In genomic region chr1:173572465-173572864, GRCh38 we compare ENCODE assay signal across 33 cellular contexts. TPM values are rescaled to one million over a fixed set of nuclear protein-coding genes. Genes with fewer than 3 reads are reported as not detected.
"Had no signal": no experiment of that assay in that cellular context is flagged by ENCODE, and none has a peak within 500 bp of the region (broad histone marks: within the 10 kb centered on the region; RNA-seq: fewer than 3 reads in every experiment).

No MANE protein-coding gene starts in this region.

- H3K36me3 ChIP-seq: ascending aorta, cardiac muscle cell, WERI-Rb-1 had no signal

- FAIRE-seq: bronchial epithelial cell had no signal

- ATAC-seq: activated CD4-positive, alpha-beta T cell treated with anti-CD3 and anti-CD28 coated beads for 36 hours; activated CD4-positive, CD25-positive, alpha-beta regulatory T cell treated with anti-CD3 and anti-CD28 coated beads, Interleukin-2, amount 50 U/mL, for 24 hours; activated CD8-positive, alpha-beta memory T cell treated with anti-CD3 and anti-CD28 coated beads, Interleukin-2, amount 10 ng/mL, durations not matched to agents 7 days and 5 days; activated CD8-positive, alpha-beta T cell treated with anti-CD3 and anti-CD28 coated beads, Interleukin-2, amount 10 ng/mL, durations not matched to agents 7 days and 5 days; activated naive CD8-positive, alpha-beta T cell treated with anti-CD3 and anti-CD28 coated beads, Interleukin-2, amount 50 U/mL, for 24 hours; WTC11 had no signal

- H3K4me3 ChIP-seq: ascending aorta, cardiac muscle cell had no signal

- H3K27ac ChIP-seq: ascending aorta, cardiac muscle cell, WERI-Rb-1 had no signal

- H3K4me1 ChIP-seq: ascending aorta had no signal

- H3K27me3 ChIP-seq: ascending aorta, cardiac muscle cell had no signal

- H3K9me3 ChIP-seq: ascending aorta had no signal

- DNase-seq: activated CD4-positive, alpha-beta memory T cell treated with anti-CD3 and anti-CD28 coated beads, Interleukin-2, amount 10 ng/mL, durations not matched to agents 7 days and 5 days; activated CD4-positive, alpha-beta T cell treated with anti-CD3 and anti-CD28 coated beads for 1 hour; activated CD4-positive, alpha-beta T cell treated with anti-CD3 and anti-CD28 coated beads for 36 hours; activated CD4-positive, alpha-beta T cell treated with anti-CD3 and anti-CD28 coated beads for 48 hours; activated CD4-positive, alpha-beta T cell treated with anti-CD3 and anti-CD28 coated beads, Interleukin-2, amount 10 ng/mL, durations not matched to agents 7 days and 5 days; activated CD4-positive, alpha-beta T cell treated with anti-CD3 and anti-CD28 coated beads, Interleukin-2, amount 50 U/mL, for 48 hours; activated CD4-positive, CD25-positive, alpha-beta regulatory T cell; activated CD8-positive, alpha-beta memory T cell treated with anti-CD3 and anti-CD28 coated beads for 24 hours; activated CD8-positive, alpha-beta memory T cell treated with anti-CD3 and anti-CD28 coated beads, Interleukin-2, amount 10 ng/mL, durations not matched to agents 7 days and 5 days; activated CD8-positive, alpha-beta memory T cell treated with anti-CD3 and anti-CD28 coated beads, Interleukin-2, amount 50 U/mL, for 48 hours; activated CD8-positive, alpha-beta T cell treated with anti-CD3 and anti-CD28 coated beads, Interleukin-2, amount 10 ng/mL, durations not matched to agents 7 days and 5 days; activated effector memory CD4-positive, alpha-beta T cell treated with Interleukin-2 at 50 U/mL for 16 hours; activated gamma-delta T cell; activated naive CD4-positive, alpha-beta T cell treated with anti-CD3 and anti-CD28 coated beads, Interleukin-2, amount 10 ng/mL, durations not matched to agents 7 days and 5 days; activated naive CD4-positive, alpha-beta T cell treated with Interleukin-2 at 50 U/mL for 16 hours; activated naive CD8-positive, alpha-beta T cell treated with anti-CD3 and anti-CD28 coated beads, Interleukin-2, amount 10 ng/mL, durations not matched to agents 7 days and 5 days; activated naive CD8-positive, alpha-beta T cell treated with anti-CD3 and anti-CD28 coated beads, Interleukin-2, amount 50 U/mL, for 24 hours; activated T-cell treated with anti-CD3 and anti-CD28 coated beads, Interleukin-2, amount 50 U/mL, for 24 hours; activated T-cell treated with anti-CD3 and anti-CD28 coated beads, Interleukin-2, amount 50 U/mL, for 48 hours; amygdala; anterior cingulate cortex; caudate nucleus; cerebellar nuclear complex; T-helper 2 cell; T-helper 9 cell; WERI-Rb-1 had no signal

RNA-seq across cellular contexts. Expression of gene SLC9C2, which starts 30.4 kb away (rescaled TPM):
- total RNA-seq: activated CD4-positive, alpha-beta memory T cell treated with anti-CD3 and anti-CD28 coated beads, Interleukin-2, amount 10 ng/mL, durations not matched to agents 7 days and 5 days; activated CD4-positive, alpha-beta T cell treated with anti-CD3 and anti-CD28 coated beads for 36 hours; activated CD4-positive, alpha-beta T cell treated with anti-CD3 and anti-CD28 coated beads, Interleukin-2, amount 10 ng/mL, durations not matched to agents 7 days and 5 days; activated CD8-positive, alpha-beta memory T cell treated with anti-CD3 and anti-CD28 coated beads, Interleukin-2, amount 10 ng/mL, durations not matched to agents 7 days and 5 days; activated CD8-positive, alpha-beta T cell treated with anti-CD3 and anti-CD28 coated beads, Interleukin-2, amount 10 ng/mL, durations not matched to agents 7 days and 5 days; activated naive CD8-positive, alpha-beta T cell treated with anti-CD3 and anti-CD28 coated beads, Interleukin-2, amount 10 ng/mL, durations not matched to agents 7 days and 5 days; activated T-helper 2 cell treated with anti-CD3 and anti-CD28 coated beads, Interferon-gamma antibody, Interleukin-2, Interleukin-4, amounts not matched to agents 10 μg/mL and 5 μg/mL and 100 μg/mL, durations not matched to agents 14 hours and 24 hours and 36 hours; ascending aorta; bronchial epithelial cell; cardiac muscle cell; chondrocyte; WTC11 had no signal
